24 cellular contexts compared by ENCODE assay signal in genomic region chr15:40660686-40661085, GRCh38.
"Had no signal": no experiment of that assay in that cellular context is flagged by ENCODE, and none has a peak within 500 bp of the region (broad histone marks: within the 10 kb centered on the region; RNA-seq: fewer than 3 reads in every experiment).

No MANE protein-coding gene starts in this region.

- H3K9ac ChIP-seq: parathyroid adenoma had no signal

- H3K27ac Mint-ChIP-seq: activated T-cell treated with anti-CD3 and anti-CD28 coated beads, Interleukin-2, amount 50 U/mL, for 24 hours; dendritic cell treated with granulocyte-macrophage colony-stimulating factor and Interleukin-4, amounts not matched to agents 40 ng/mL and 50 ng/mL, for 4 days; endodermal cell; immature natural killer cell; memory B cell; naive thymus-derived CD4-positive, alpha-beta T cell had no signal

- H3K27ac ChIP-seq: foreskin keratinocyte, heart left ventricle, parathyroid adenoma, transverse colon had no signal

- ATAC-seq: esophagus mucosa; foreskin keratinocyte; heart left ventricle; naive thymus-derived CD4-positive, alpha-beta T cell; right cardiac atrium had no signal

- H3K36me3 Mint-ChIP-seq: memory B cell had no signal

- H3K79me2 ChIP-seq: parathyroid adenoma had no signal

- H3K27me3 ChIP-seq: foreskin keratinocyte, heart left ventricle, transverse colon had no signal

- DNase-seq: activated CD4-positive, alpha-beta T cell treated with anti-CD3 and anti-CD28 coated beads, Interleukin-2, amount 50 U/mL, for 48 hours; activated CD8-positive, alpha-beta memory T cell treated with anti-CD3 and anti-CD28 coated beads, Interleukin-2, amount 50 U/mL, for 48 hours; activated effector memory CD4-positive, alpha-beta T cell treated with anti-CD3 and anti-CD28 coated beads, Interleukin-2, amount 50 U/mL, for 16 hours; activated naive CD4-positive, alpha-beta T cell treated with anti-CD3 and anti-CD28 coated beads, Interleukin-2, amount 50 U/mL, for 16 hours; activated T-cell treated with anti-CD3 and anti-CD28 coated beads, Interleukin-2, amount 50 U/mL, for 24 hours; amygdala; central memory CD4-positive, alpha-beta T cell; endodermal cell; foreskin keratinocyte; heart left ventricle; hypothalamus; immature natural killer cell; midbrain; naive thymus-derived CD4-positive, alpha-beta T cell; right cardiac atrium; stimulated activated CD4-positive, alpha-beta T cell treated with anti-CD3 and anti-CD28 coated beads, Interleukin-15, amount 100 ng/mL, for 24 hours; stimulated activated CD4-positive, alpha-beta T cell treated with anti-CD3 and anti-CD28 coated beads, Interleukin-2, amount 100 ng/mL, for 24 hours; stimulated activated naive CD4-positive, alpha-beta T cell treated with Interleukin-2 at 50 U/mL for 16 hours; T1000; transverse colon had no signal

- H3K4me1 ChIP-seq: foreskin keratinocyte, heart left ventricle, parathyroid adenoma, transverse colon had no signal

- H2AFZ ChIP-seq: parathyroid adenoma had no signal

- H3K9me3 Mint-ChIP-seq: activated T-cell treated with anti-CD3 and anti-CD28 coated beads, Interleukin-2, amount 50 U/mL, for 24 hours; dendritic cell treated with granulocyte-macrophage colony-stimulating factor and Interleukin-4, amounts not matched to agents 40 ng/mL and 50 ng/mL, for 4 days; endodermal cell; immature natural killer cell; memory B cell had no signal

- H3K4me1 Mint-ChIP-seq: endodermal cell; immature natural killer cell; memory B cell; naive thymus-derived CD4-positive, alpha-beta T cell had no signal

- H3K4me3 ChIP-seq: heart left ventricle, transverse colon had no signal

- H3K27me3 Mint-ChIP-seq: activated T-cell treated with anti-CD3 and anti-CD28 coated beads, Interleukin-2, amount 50 U/mL, for 24 hours; dendritic cell treated with granulocyte-macrophage colony-stimulating factor and Interleukin-4, amounts not matched to agents 40 ng/mL and 50 ng/mL, for 4 days; memory B cell; naive thymus-derived CD4-positive, alpha-beta T cell had no signal

- H3K36me3 ChIP-seq: transverse colon had no signal

- H3K9me3 ChIP-seq: heart left ventricle, transverse colon had no signal

- H3K4me3 Mint-ChIP-seq: activated T-cell treated with anti-CD3 and anti-CD28 coated beads, Interleukin-2, amount 50 U/mL, for 24 hours; dendritic cell treated with granulocyte-macrophage colony-stimulating factor and Interleukin-4, amounts not matched to agents 40 ng/mL and 50 ng/mL, for 4 days; endodermal cell; immature natural killer cell; memory B cell; naive thymus-derived CD4-positive, alpha-beta T cell had no signal
